ENCODE assay signal across 8 cellular contexts in genomic region chr1:44118682-44119081, GRCh38. TPM values are rescaled to one million over a fixed set of nuclear protein-coding genes. Genes with fewer than 3 reads are reported as not detected.
"Had no signal": no experiment of that assay in that cellular context is flagged by ENCODE, and none has a peak within 500 bp of the region (broad histone marks: within the 10 kb centered on the region; RNA-seq: fewer than 3 reads in every experiment).

Gene KLF17, plus strand, starts transcription at chr1:44118821. Its CDS starts 87 bp downstream, at chr1:44118908.

- DNase-seq: GOT3, HFFc6, KBM-7 had no signal

- H3K4me3 Mint-ChIP-seq: HFFc6, IgD-negative memory B cell had no signal

- H3K27ac Mint-ChIP-seq: HFFc6 had no signal

- H3K4me1 ChIP-seq: HAP-1 had no signal

- H3K36me3 Mint-ChIP-seq: IgD-negative memory B cell had no signal

- H3K27ac ChIP-seq: HL-60 had no signal

- ATAC-seq: HCT116, HepG2 had no signal

- H3K9me3 Mint-ChIP-seq: HFFc6, IgD-negative memory B cell had no signal

- H3K9me3 ChIP-seq: HAP-1 had no signal

- H3K36me3 ChIP-seq: HAP-1 had no signal

- H3K4me3 ChIP-seq: HAP-1 had no signal

RNA-seq across cellular contexts. Expression of gene KLF17, which starts in this region (rescaled TPM):
- total RNA-seq: HepG2 had no signal
- polyA plus RNA-seq: HepG2, IgD-negative memory B cell had no signal
